ENCODE assay signal across 33 cellular contexts in genomic region chr12:24095245-24095644, GRCh38.
"Had no signal": no experiment of that assay in that cellular context is flagged by ENCODE, and none has a peak within 500 bp of the region (broad histone marks: within the 10 kb centered on the region; RNA-seq: fewer than 3 reads in every experiment).

No MANE protein-coding gene starts in this region.

- H3K4me3 ChIP-seq: adrenal gland, ascending aorta, body of pancreas, breast epithelium, cardiac muscle cell had no signal

- FAIRE-seq: astrocyte, bronchial epithelial cell had no signal

- H3K27me3 ChIP-seq: adrenal gland, ascending aorta, body of pancreas, brain microvascular endothelial cell, breast epithelium, cardiac muscle cell had no signal

- DNase-seq: activated effector memory CD4-positive, alpha-beta T cell treated with anti-CD3 and anti-CD28 coated beads, Interleukin-2, amount 50 U/mL, for 16 hours; activated effector memory CD4-positive, alpha-beta T cell treated with Interleukin-2 at 50 U/mL for 16 hours; activated gamma-delta T cell; activated gamma-delta T cell treated with Interleukin-2 at 50 U/mL for 16 hours; activated naive CD4-positive, alpha-beta T cell; activated naive CD4-positive, alpha-beta T cell treated with anti-CD3 and anti-CD28 coated beads for 36 hours; activated naive CD4-positive, alpha-beta T cell treated with anti-CD3 and anti-CD28 coated beads, Interleukin-2, amount 10 ng/mL, durations not matched to agents 7 days and 5 days; activated naive CD4-positive, alpha-beta T cell treated with anti-CD3 and anti-CD28 coated beads, Interleukin-2, amount 50 U/mL, for 16 hours; activated naive CD4-positive, alpha-beta T cell treated with Interleukin-2 at 50 U/mL for 16 hours; activated naive CD8-positive, alpha-beta T cell treated with anti-CD3 and anti-CD28 coated beads for 36 hours; activated naive CD8-positive, alpha-beta T cell treated with anti-CD3 and anti-CD28 coated beads, Interleukin-2, amount 10 ng/mL, durations not matched to agents 7 days and 5 days; activated naive CD8-positive, alpha-beta T cell treated with anti-CD3 and anti-CD28 coated beads, Interleukin-2, amount 50 U/mL, for 24 hours; activated T-cell treated with anti-CD3 and anti-CD28 coated beads, Interleukin-2, amount 50 U/mL, for 24 hours; activated T-cell treated with anti-CD3 and anti-CD28 coated beads, Interleukin-2, amount 50 U/mL, for 4 hours; activated T-cell treated with anti-CD3 and anti-CD28 coated beads, Interleukin-2, amount 50 U/mL, for 48 hours; activated T-cell treated with anti-CD3 and anti-CD28 coated beads, Interleukin-2, amount 50 U/mL, for 72 hours; adrenal gland; amniotic stem cell; amygdala; anterior cingulate cortex; aorta; body of pancreas; brain microvascular endothelial cell; caudate nucleus; central memory CD4-positive, alpha-beta T cell; cerebellar nuclear complex had no signal

- H3K36me3 ChIP-seq: adrenal gland, ascending aorta, brain microvascular endothelial cell, breast epithelium, cardiac muscle cell had no signal

- H3K4me1 ChIP-seq: adrenal gland, ascending aorta, body of pancreas, breast epithelium had no signal

- ATAC-seq: activated naive CD4-positive, alpha-beta T cell treated with anti-CD3 and anti-CD28 coated beads, Interleukin-2, amount 50 U/mL, for 72 hours; activated naive CD8-positive, alpha-beta T cell treated with anti-CD3 and anti-CD28 coated beads, Interleukin-2, amount 50 U/mL, for 24 hours; activated T-cell treated with anti-CD3 and anti-CD28 coated beads, Interleukin-2, amount 50 U/mL, for 4 hours; activated T-cell treated with anti-CD3 and anti-CD28 coated beads, Interleukin-2, amount 50 U/mL, for 72 hours; activated T-helper 17 cell treated with anti-CD3 and anti-CD28 coated beads, Interleukin-2, amount 50 U/mL, for 72 hours; body of pancreas had no signal

- H3K9me3 ChIP-seq: adrenal gland, ascending aorta, body of pancreas, breast epithelium had no signal

- H3K27ac ChIP-seq: adrenal gland, ascending aorta, body of pancreas, brain microvascular endothelial cell, breast epithelium, cardiac muscle cell had no signal
